Comparison of ENCODE assay signal across 14 cellular contexts in the genomic region with DNA sequence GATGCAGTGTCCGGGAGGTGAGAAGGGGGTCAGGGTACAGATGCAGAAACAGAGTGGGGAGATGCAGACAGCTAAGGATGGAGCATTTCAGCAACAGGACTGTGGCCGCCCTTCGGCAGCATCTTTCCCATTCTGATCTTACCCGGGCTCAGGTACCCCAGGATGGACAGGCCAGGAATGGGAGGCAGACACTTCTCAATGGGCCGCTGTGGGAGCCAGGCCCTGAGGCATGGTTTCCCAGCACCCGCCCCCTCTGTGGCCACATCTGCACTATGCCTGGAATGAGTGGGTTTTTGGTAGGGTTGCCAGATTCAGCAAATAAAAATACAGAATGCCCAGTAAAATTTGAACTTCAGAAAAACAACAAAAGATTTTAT.
"Had no signal": no experiment of that assay in that cellular context is flagged by ENCODE, and none has a peak within 500 bp of the region (broad histone marks: within the 10 kb centered on the region; RNA-seq: fewer than 3 reads in every experiment).

No MANE protein-coding gene starts in this region.

- H3K4me3 ChIP-seq: breast epithelium, heart left ventricle, upper lobe of right lung had no signal

- H3K4me1 Mint-ChIP-seq: activated CD8-positive, alpha-beta memory T cell treated with anti-CD3 and anti-CD28 coated beads, Interleukin-2, amount 10 ng/mL, durations not matched to agents 7 days and 5 days had no signal

- H3K4me1 ChIP-seq: breast epithelium, heart left ventricle, upper lobe of right lung had no signal

- H3K36me3 Mint-ChIP-seq: activated CD8-positive, alpha-beta memory T cell treated with anti-CD3 and anti-CD28 coated beads, Interleukin-2, amount 10 ng/mL, durations not matched to agents 7 days and 5 days; activated naive CD4-positive, alpha-beta T cell treated with anti-CD3 and anti-CD28 coated beads, Interleukin-2, amount 50 U/mL, for 72 hours; mesothelial cell of epicardium had no signal

- H3K36me3 ChIP-seq: breast epithelium, heart left ventricle, upper lobe of right lung had no signal

- DNase-seq: activated CD8-positive, alpha-beta memory T cell treated with anti-CD3 and anti-CD28 coated beads, Interleukin-2, amount 10 ng/mL, durations not matched to agents 7 days and 5 days; activated effector memory CD4-positive, alpha-beta T cell treated with anti-CD3 and anti-CD28 coated beads, Interleukin-2, amount 50 U/mL, for 16 hours; activated T-cell treated with anti-CD3 and anti-CD28 coated beads, Interleukin-2, amount 50 U/mL, for 4 hours; amygdala; heart left ventricle; left ventricle myocardium superior; posterior cingulate gyrus; stimulated activated CD4-positive, alpha-beta T cell treated with anti-CD3 and anti-CD28 coated beads, Interleukin-15, amount 100 ng/mL, for 24 hours; stimulated activated CD4-positive, alpha-beta T cell treated with anti-CD3 and anti-CD28 coated beads, Interleukin-4, amount 100 ng/mL, for 24 hours; upper lobe of right lung had no signal

- H3K27ac Mint-ChIP-seq: activated CD8-positive, alpha-beta memory T cell treated with anti-CD3 and anti-CD28 coated beads, Interleukin-2, amount 10 ng/mL, durations not matched to agents 7 days and 5 days; activated naive CD4-positive, alpha-beta T cell treated with anti-CD3 and anti-CD28 coated beads, Interleukin-2, amount 50 U/mL, for 72 hours; mesothelial cell of epicardium; stimulated activated naive CD8-positive, alpha-beta T cell treated with anti-CD3 and anti-CD28 coated beads, Interleukin-15, Interleukin-2, amounts not matched to agents 100 ng/mL and 50 ng/mL, for 24 hours had no signal

- H3K9me3 ChIP-seq: breast epithelium, heart left ventricle, upper lobe of right lung had no signal

- H3K27me3 Mint-ChIP-seq: activated CD8-positive, alpha-beta memory T cell treated with anti-CD3 and anti-CD28 coated beads, Interleukin-2, amount 10 ng/mL, durations not matched to agents 7 days and 5 days had no signal

- H3K4me3 Mint-ChIP-seq: activated CD8-positive, alpha-beta memory T cell treated with anti-CD3 and anti-CD28 coated beads, Interleukin-2, amount 10 ng/mL, durations not matched to agents 7 days and 5 days; activated T-cell treated with anti-CD3 and anti-CD28 coated beads, Interleukin-2, amount 50 U/mL, for 4 hours; mesothelial cell of epicardium; stimulated activated naive CD8-positive, alpha-beta T cell treated with anti-CD3 and anti-CD28 coated beads, Interleukin-15, Interleukin-2, amounts not matched to agents 100 ng/mL and 50 ng/mL, for 24 hours had no signal

- H3K27me3 ChIP-seq: breast epithelium, upper lobe of right lung had no signal

- H3K27ac ChIP-seq: heart left ventricle, upper lobe of right lung had no signal
